In genomic region chr2:86107031-86107430, GRCh38 we compare ENCODE assay signal across 9 cellular contexts. TPM values are rescaled to one million over a fixed set of nuclear protein-coding genes. Genes with fewer than 3 reads are reported as not detected.
DNase-seq lines count a peak whose midpoint lies in the region; ATAC-seq and TF ChIP-seq lines count a peak whose summit lies in the region.
"Had no signal": no experiment of that assay in that cellular context is flagged by ENCODE, and none has a peak within 500 bp of the region (broad histone marks: within the 10 kb centered on the region; RNA-seq: fewer than 3 reads in every experiment).

No MANE protein-coding gene starts in this region.

- intact Hi-C loops in activated CD4-positive, alpha-beta T cell treated with anti-CD3 and anti-CD28 coated beads for 36 hours (cut with DNase I, micrococcal nuclease), result loop anchor here (2.0 to 10.0 kb wide), 5 partner anchors 78 to 515 kb away; partner anchors contain the start of genes C2orf68 (in 1 of the 2), CHMP3 (in 1 of the 2), KDM3A (in 1 of the 2) and RNF103 (in 1 of the 2)
- intact Hi-C loops in activated CD8-positive, alpha-beta T cell treated with anti-CD3 and anti-CD28 coated beads for 36 hours (cut with micrococcal nuclease), result loop anchor here (10.0 kb wide), 1 partner anchor 78 kb away; no protein-coding TSS in a partner anchor
- intact Hi-C loops in testis (cut with DNase I; ENCODE audit: low total_unique reads), result no loop called here

- H3K36me3 ChIP-seq in iPS-20b (ENCODE audit: insufficient read depth, low read depth, low read length) (peaks cover 65% of the 10 kb centered on the region), testis (ENCODE audit: low read depth, missing control alignments) (no peaks in the 10 kb centered on the region)

- CTCF ChIA-PET in activated CD4-positive, alpha-beta T cell treated with anti-CD3 and anti-CD28 coated beads for 36 hours (lab: Charles Lee), result interaction anchor here (0.7 to 1.5 kb wide), 4 partner anchors 30 to 293 kb away, joined by 3 to 5 read pairs (median 4); no protein-coding TSS in a partner anchor
- CTCF ChIA-PET in activated CD8-positive, alpha-beta T cell treated with anti-CD3 and anti-CD28 coated beads for 36 hours (lab: Charles Lee), result interaction anchor here (0.9 to 2.1 kb wide), 3 partner anchors 10 to 27 kb away, joined by 3 to 6 read pairs (median 6); no protein-coding TSS in a partner anchor

- WGBS in testis, 2 donors, result 14 to 16% methylated on average over 5 of the region's 5 CpGs

- no peak for TF ChIP-seq CTCF in activated CD8-positive, alpha-beta T cell treated with anti-CD3 and anti-CD28 coated beads for 36 hours (IDR thresholded peaks at IDR 0.05)
- TF ChIP-seq CTCF in testis (IDR thresholded peaks at IDR 0.05) (no peak), GM13976 (IDR thresholded peaks at IDR 0.05; ENCODE audit: borderline replicate concordance, control extremely low read depth, extremely low read depth, insufficient read depth, missing control alignments) (no peak)

- no peak for TF ChIP-seq POLR2A in testis (IDR thresholded peaks at IDR 0.05)

- H3K9me3 ChIP-seq in iPS-20b (ENCODE audit: insufficient read depth, low read depth, low read length), result no peaks in the 10 kb centered on the region
- no peaks in the 10 kb centered on the region for H3K9me3 ChIP-seq in testis

- DNase-seq in activated CD4-positive, alpha-beta T cell treated with anti-CD3 and anti-CD28 coated beads for 36 hours, result peak; percentile 12
- no peak for DNase-seq in activated CD4-positive, alpha-beta T cell treated with anti-CD3 and anti-CD28 coated beads, Interleukin-2, amount 50 U/mL, for 4 hours
- DNase-seq in activated CD8-positive, alpha-beta T cell treated with anti-CD3 and anti-CD28 coated beads for 36 hours, result no peak
- DNase-seq in testis, result no peak
- no peak for DNase-seq in NCI-H2171 (lab: John Stamatoyannopoulos, UW)
- DNase-seq in GM13976 (ENCODE audit: low spot score), result no peak
- DNase-seq: NCI-H1092 had no signal

- in situ Hi-C loops in GM13976 (cut with MboI; ENCODE audit: low sequenced_read_pairs, unreplicated experiment), result no loop called here

- peaks cover 2% of the 10 kb centered on the region for H3K9me3 Mint-ChIP-seq in activated CD4-positive, alpha-beta T cell treated with anti-CD3 and anti-CD28 coated beads for 36 hours (ENCODE audit: low read depth)
- H3K9me3 Mint-ChIP-seq in activated CD8-positive, alpha-beta T cell treated with anti-CD3 and anti-CD28 coated beads for 36 hours, result peaks cover 2% of the 10 kb centered on the region

- H3K27ac Mint-ChIP-seq in activated CD4-positive, alpha-beta T cell treated with anti-CD3 and anti-CD28 coated beads for 36 hours, result peak overlapping the region; percentile 99
- peak overlapping the region; percentile 98 for H3K27ac Mint-ChIP-seq in activated CD8-positive, alpha-beta T cell treated with anti-CD3 and anti-CD28 coated beads for 36 hours

- POLR2A ChIA-PET in activated CD4-positive, alpha-beta T cell treated with anti-CD3 and anti-CD28 coated beads for 36 hours (lab: Charles Lee), result interaction anchor here (1.4 kb wide), 1 partner anchor 88 kb away, joined by 12 read pairs; the partner anchor contains the start of gene IMMT
- POLR2A ChIA-PET in activated CD8-positive, alpha-beta T cell treated with anti-CD3 and anti-CD28 coated beads for 36 hours (lab: Charles Lee), result interaction anchor here (1.0 to 1.9 kb wide), 11 partner anchors 10 to 491 kb away, joined by 3 to 13 read pairs (median 5); partner anchors contain the start of genes IMMT and USP39

- H3K4me1 ChIP-seq in iPS-20b (ENCODE audit: insufficient read depth, low read length), result no peaks in the 10 kb centered on the region
- peaks cover 19% of the 10 kb centered on the region for H3K4me1 ChIP-seq in testis

- H3K27me3 Mint-ChIP-seq in activated CD4-positive, alpha-beta T cell treated with anti-CD3 and anti-CD28 coated beads for 36 hours, result no peaks in the 10 kb centered on the region
- no peaks in the 10 kb centered on the region for H3K27me3 Mint-ChIP-seq in activated CD8-positive, alpha-beta T cell treated with anti-CD3 and anti-CD28 coated beads for 36 hours

- H3K4me1 Mint-ChIP-seq in activated CD4-positive, alpha-beta T cell treated with anti-CD3 and anti-CD28 coated beads for 36 hours, result peaks cover 49% of the 10 kb centered on the region
- peaks cover 53% of the 10 kb centered on the region for H3K4me1 Mint-ChIP-seq in activated CD8-positive, alpha-beta T cell treated with anti-CD3 and anti-CD28 coated beads for 36 hours (ENCODE audit: low read depth)

- H3K27ac ChIP-seq in iPS-20b (ENCODE audit: low read length) (no peak overlapping the region), testis (no peak overlapping the region)

- H3K9ac ChIP-seq in iPS-20b (ENCODE audit: low read depth, low read length), result peak overlapping the region; percentile 96

- peaks cover 62% of the 10 kb centered on the region for H3K36me3 Mint-ChIP-seq in activated CD4-positive, alpha-beta T cell treated with anti-CD3 and anti-CD28 coated beads for 36 hours (ENCODE audit: low read depth)
- peaks cover 65% of the 10 kb centered on the region for H3K36me3 Mint-ChIP-seq in activated CD8-positive, alpha-beta T cell treated with anti-CD3 and anti-CD28 coated beads for 36 hours (ENCODE audit: low read depth)

- peak; percentile 15 for ATAC-seq in activated CD4-positive, alpha-beta T cell treated with anti-CD3 and anti-CD28 coated beads for 36 hours
- no peak for ATAC-seq in activated CD8-positive, alpha-beta T cell treated with anti-CD3 and anti-CD28 coated beads for 36 hours
- no peak for ATAC-seq in HG02623 (IDR thresholded peaks at IDR 0.05; ENCODE audit: unreplicated experiment)

- peak overlapping the region; percentile 88 for H3K4me3 Mint-ChIP-seq in activated CD4-positive, alpha-beta T cell treated with anti-CD3 and anti-CD28 coated beads for 36 hours
- H3K4me3 Mint-ChIP-seq in activated CD8-positive, alpha-beta T cell treated with anti-CD3 and anti-CD28 coated beads for 36 hours, result peak overlapping the region; percentile 86

- H3K27me3 ChIP-seq in iPS-20b (ENCODE audit: insufficient read depth, low read length) (no peaks in the 10 kb centered on the region), testis (no peaks in the 10 kb centered on the region)

- H3K4me3 ChIP-seq in iPS-20b (ENCODE audit: low read length) (peak overlapping the region; percentile 95), testis (peak overlapping the region; percentile 77 to 79)

RNA-seq across cellular contexts. Expression of gene PTCD3, which starts 1.0 kb away (rescaled TPM):
- total RNA-seq in activated CD4-positive, alpha-beta T cell treated with anti-CD3 and anti-CD28 coated beads for 36 hours, result 100 to 1,000 TPM; 200 to 245 TPM
- 100 to 1,000 TPM; 180 to 191 TPM for total RNA-seq in activated CD8-positive, alpha-beta T cell treated with anti-CD3 and anti-CD28 coated beads for 36 hours
- total RNA-seq in testis, result 100 to 1,000 TPM; 167 to 213 TPM
- polyA plus RNA-seq in testis (ENCODE audit: insufficient read depth, low read depth, low replicate concordance), result 120 TPM

RNA-seq across cellular contexts. Expression of gene POLR1A, which starts 1.3 kb away (rescaled TPM):
- total RNA-seq in activated CD4-positive, alpha-beta T cell treated with anti-CD3 and anti-CD28 coated beads for 36 hours, result 10 to 100 TPM; 38.1 to 45.5 TPM
- 10 to 100 TPM; 41.8 to 42.1 TPM for total RNA-seq in activated CD8-positive, alpha-beta T cell treated with anti-CD3 and anti-CD28 coated beads for 36 hours
- total RNA-seq in testis, result 10 to 100 TPM; 28.1 to 28.7 TPM
- 20.0 TPM for polyA plus RNA-seq in testis (ENCODE audit: insufficient read depth, low read depth, low replicate concordance)
